ENCODE assay signal across 18 cellular contexts in genomic region chr6:167204059-167204348, GRCh38. TPM values are rescaled to one million over a fixed set of nuclear protein-coding genes. Genes with fewer than 3 reads are reported as not detected.
DNase-seq lines count a peak whose midpoint lies in the region; ATAC-seq and TF ChIP-seq lines count a peak whose summit lies in the region.
"Not testable (repeated sequence)": the region's sequence is repeated elsewhere in the genome, so short reads cannot be mapped to it uniquely, and the experiment has no call there.
"Had no signal": no experiment of that assay in that cellular context is flagged by ENCODE, and none has a peak within 500 bp of the region (broad histone marks: within the 10 kb centered on the region; RNA-seq: fewer than 3 reads in every experiment).

No MANE protein-coding gene starts in this region.

- intact Hi-C loops in Caco-2 (cut with micrococcal nuclease; ENCODE audit: unreplicated experiment); MCF 10A (cut with micrococcal nuclease); heart right ventricle (cut with DNase I); lower lobe of right lung (cut with DNase I): not testable (repeated sequence)

- peak overlapping the region; percentile 56 for H3K27ac Mint-ChIP-seq in Caco-2 (ENCODE audit: unreplicated experiment)
- not testable (repeated sequence) for H3K27ac Mint-ChIP-seq in MCF 10A (ENCODE audit: low read depth, unreplicated experiment)

- H3K27ac ChIP-seq in heart right ventricle, lower lobe of right lung, upper lobe of left lung: not testable (repeated sequence)

- POLR2A ChIA-PET in Caco-2 (lab: Charles Lee); MCF 10A (lab: Yijun Ruan, JAX): not testable (repeated sequence)

- H3K4me1 ChIP-seq in Caco-2, heart right ventricle, lower lobe of right lung, upper lobe of left lung: not testable (repeated sequence)

- CTCF ChIA-PET in Caco-2 (lab: Charles Lee); MCF 10A (lab: Yijun Ruan, JAX): not testable (repeated sequence)

- 42 to 66% methylated on average over 6 to 9 of the region's 10 CpGs for WGBS in heart right ventricle, 2 donors
- 80 to 83% methylated on average over 2 to 10 of the region's 10 CpGs for WGBS in upper lobe of left lung, 2 donors

- not testable (repeated sequence) for TF ChIP-seq CTCF in Caco-2 (IDR thresholded peaks at IDR 0.05; ENCODE audit: insufficient read depth in 1 of 2, low read depth in 1 of 2, low read length in 1 of 2, severe bottlenecking in 1 of 2, unreplicated experiment in 1 of 2); MCF 10A (IDR thresholded peaks at IDR 0.05; ENCODE audit: unreplicated experiment); heart right ventricle (IDR thresholded peaks at IDR 0.05); lower lobe of right lung (IDR thresholded peaks at IDR 0.05); upper lobe of left lung (IDR thresholded peaks at IDR 0.05)

- DNase-seq in Caco-2: peak; percentile 55 to 76
- DNase-seq in HT-29 (ENCODE audit: low spot score): peak; percentile 61
- DNase-seq in NCI-H510A treated with DMSO at 0.1 percent for 48 hours (lab: John Stamatoyannopoulos, UW): peak; percentile 12
- DNase-seq in SW480 (ENCODE audit: low spot score): peak; percentile 33
- DNase-seq in MCF 10A (ENCODE audit: unreplicated experiment): peak; percentile 30
- not testable (repeated sequence) for DNase-seq in heart right ventricle, lower lobe of right lung
- peak in 1 of 2 donors; percentile 73 for DNase-seq in upper lobe of left lung

- not testable (repeated sequence) for H3K36me3 Mint-ChIP-seq in Caco-2 (ENCODE audit: insufficient read depth, unreplicated experiment); MCF 10A (ENCODE audit: insufficient read depth, unreplicated experiment)

- H3K36me3 ChIP-seq in Caco-2 (ENCODE audit: control insufficient read depth, insufficient read depth, low read length); heart right ventricle; lower lobe of right lung; upper lobe of left lung: not testable (repeated sequence)

- not testable (repeated sequence) for BruUV-seq in Caco-2 (replicated peaks; lab: Mats Ljungman, UMichigan); MCF 10A (replicated peaks; lab: Mats Ljungman, UMichigan)

- not testable (repeated sequence) for H3K4me1 Mint-ChIP-seq in Caco-2 (ENCODE audit: low read depth, unreplicated experiment); MCF 10A (ENCODE audit: insufficient read depth, unreplicated experiment)

- H3K27me3 Mint-ChIP-seq in Caco-2 (ENCODE audit: insufficient read depth, unreplicated experiment): not testable (repeated sequence)
- peaks cover 65% of the 10 kb centered on the region for H3K27me3 Mint-ChIP-seq in MCF 10A (ENCODE audit: insufficient read depth, unreplicated experiment)

- H3K9me3 Mint-ChIP-seq in Caco-2 (ENCODE audit: unreplicated experiment): peaks cover 12% of the 10 kb centered on the region
- H3K9me3 Mint-ChIP-seq in MCF 10A (ENCODE audit: unreplicated experiment): not testable (repeated sequence)

- TF ChIP-seq EP300 in upper lobe of left lung (IDR thresholded peaks at IDR 0.05): not testable (repeated sequence)

- not testable (repeated sequence) for H3K4me3 ChIP-seq in Caco-2 (ENCODE audit: low read depth, low read length); heart right ventricle; lower lobe of right lung; upper lobe of left lung

- peak in 5 of 8 donors; percentile 43 to 87 (median 79) for ATAC-seq in heart right ventricle
- peak; percentile 89 to 95 for ATAC-seq in lower lobe of right lung
- peak; percentile 58 to 68 for ATAC-seq in upper lobe of left lung (ENCODE audit: low FRiP score in 2 of 2)

- H3K27me3 ChIP-seq in Caco-2 (replicated peaks; ENCODE audit: control insufficient read depth, insufficient read depth, low read length); lower lobe of right lung (ENCODE audit: low read depth); upper lobe of left lung: not testable (repeated sequence)
- H3K27me3 ChIP-seq in heart right ventricle: peaks cover 0 to 42% (median 14%) of the 10 kb centered on the region in 7 donors

- TF ChIP-seq POLR2A in upper lobe of left lung (IDR thresholded peaks at IDR 0.05): not testable (repeated sequence)

- H3K9me3 ChIP-seq in Caco-2, heart right ventricle, lower lobe of right lung, upper lobe of left lung: not testable (repeated sequence)

- not testable (repeated sequence) for H3K4me3 Mint-ChIP-seq in Caco-2 (ENCODE audit: unreplicated experiment); MCF 10A (ENCODE audit: unreplicated experiment)

RNA-seq across cellular contexts. Expression of gene GPR31, which starts 46.2 kb away (rescaled TPM):
- not detected in 2 replicates for total RNA-seq in Caco-2 (2022)
- total RNA-seq in HT-29 (2014; rRNA removed; shearing (Covaris generic)): not detected in 2 replicates
- not detected in 2 replicates for total RNA-seq in MCF 10A (2022)
- not detected for total RNA-seq in heart right ventricle
- not detected for polyA plus RNA-seq in heart right ventricle
- not detected for total RNA-seq in lower lobe of right lung
- not detected for total RNA-seq in upper lobe of left lung
- total RNA-seq: activated CD8-positive, alpha-beta T cell treated with anti-CD3 and anti-CD28 coated beads for 36 hours; activated naive CD8-positive, alpha-beta T cell treated with anti-CD3 and anti-CD28 coated beads for 36 hours; esophagus muscularis mucosa; gastrocnemius medialis; H7; psoas muscle; SJCRH30; subcutaneous adipose tissue; T-helper 1 cell treated with Interleukin-12 subunit alpha and Interleukin-12 subunit beta and Interleukin-4 antibody, amounts not matched to agents 30 ng/mL and 1 ng/mL, for 36 hours; ureter had no signal
- polyA plus RNA-seq: psoas muscle had no signal
